In the genomic region with DNA sequence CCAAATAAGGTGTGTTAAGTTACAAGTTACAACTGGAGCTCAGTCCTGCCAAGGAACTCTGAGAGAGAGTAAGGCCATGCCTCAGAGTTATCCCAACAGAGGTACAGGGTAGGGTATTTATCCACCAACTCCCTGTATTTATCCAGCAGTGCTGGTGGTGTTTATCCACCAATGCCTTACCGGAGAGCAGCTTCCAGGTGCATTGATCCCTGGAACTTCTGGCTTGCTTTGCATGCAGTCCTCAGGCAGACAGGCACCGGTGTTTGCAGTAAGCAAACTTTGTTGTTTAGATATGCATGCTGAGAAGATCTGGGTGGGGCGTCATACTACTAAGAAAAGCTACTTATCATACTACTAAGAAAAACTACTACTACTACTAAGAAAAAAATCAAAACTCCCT, we compare ENCODE assay signal across 30 cellular contexts.
A peak's percentile ranks its signal among the peaks of the same experiment; 100 is the strongest.
DNase-seq lines count a peak whose midpoint lies in the region; ATAC-seq, FAIRE-seq and TF ChIP-seq lines count a peak whose summit lies in the region.
"Had no signal": no experiment of that assay in that cellular context is flagged by ENCODE, and none has a peak within 500 bp of the region (broad histone marks: within the 10 kb centered on the region; RNA-seq: fewer than 3 reads in every experiment).

No MANE protein-coding gene starts in this region.

- H3K4me3 Mint-ChIP-seq in activated naive CD4-positive, alpha-beta T cell treated with anti-CD3 and anti-CD28 coated beads, Interleukin-2, amount 50 U/mL, for 24 hours: no peak overlapping the region
- H3K4me3 Mint-ChIP-seq in activated naive CD4-positive, alpha-beta T cell treated with anti-CD3 and anti-CD28 coated beads for 36 hours: no peak overlapping the region
- no peak overlapping the region for H3K4me3 Mint-ChIP-seq in activated T-helper 1 cell treated with anti-CD3 and anti-CD28 coated beads, Interleukin-12 subunit alpha, Interleukin-12 subunit beta, Interleukin-2, Interleukin-4 antibody, amounts not matched to agents 30 ng/mL and 10 ng/mL and 1 ng/mL, durations not matched to agents 14 hours and 24 hours and 36 hours
- H3K4me3 Mint-ChIP-seq: activated CD4-positive, alpha-beta T cell treated with anti-CD3 and anti-CD28 coated beads for 36 hours; activated CD8-positive, alpha-beta T cell treated with anti-CD3 and anti-CD28 coated beads for 36 hours; activated naive CD4-positive, alpha-beta T cell treated with anti-CD3 and anti-CD28 coated beads, Interleukin-2, amount 10 ng/mL, durations not matched to agents 7 days and 5 days; brain; CD8-positive, alpha-beta T cell; T-helper 17 cell had no signal

- H3K36me3 Mint-ChIP-seq in activated naive CD4-positive, alpha-beta T cell treated with anti-CD3 and anti-CD28 coated beads, Interleukin-2, amount 50 U/mL, for 24 hours: peaks cover 3% of the 10 kb centered on the region
- peaks cover 3% of the 10 kb centered on the region for H3K36me3 Mint-ChIP-seq in activated naive CD4-positive, alpha-beta T cell treated with anti-CD3 and anti-CD28 coated beads for 36 hours (ENCODE audit: low read depth)
- no peaks in the 10 kb centered on the region for H3K36me3 Mint-ChIP-seq in activated T-helper 1 cell treated with anti-CD3 and anti-CD28 coated beads, Interleukin-12 subunit alpha, Interleukin-12 subunit beta, Interleukin-2, Interleukin-4 antibody, amounts not matched to agents 30 ng/mL and 10 ng/mL and 1 ng/mL, durations not matched to agents 14 hours and 24 hours and 36 hours (ENCODE audit: low read depth)
- H3K36me3 Mint-ChIP-seq: activated naive CD4-positive, alpha-beta T cell treated with anti-CD3 and anti-CD28 coated beads, Interleukin-2, amount 10 ng/mL, durations not matched to agents 7 days and 5 days; CD8-positive, alpha-beta T cell had no signal

- H3K9ac ChIP-seq in H1 (replicated peaks in 1 of 4; ENCODE audit: extremely low read depth in 1 of 4, low read depth in 3 of 4, low read length in 3 of 4): no peak overlapping the region

- H3K4me1 ChIP-seq in H1 (replicated peaks in 1 of 4; ENCODE audit: control insufficient read depth in 3 of 4, insufficient read depth in 4 of 4, low read length in 3 of 4): no peaks in the 10 kb centered on the region; a peak in 1 of 7 replicates
- peaks cover 8% of the 10 kb centered on the region for H3K4me1 ChIP-seq in mesodermal cell (ENCODE audit: control insufficient read depth, insufficient read depth, low read length, poor library complexity, severe bottlenecking)
- H3K4me1 ChIP-seq: heart right ventricle, lower lobe of right lung, right atrium auricular region had no signal

- H2AFZ ChIP-seq in H1 (ENCODE audit: low read length): peak overlapping the region; percentile 15; the same call in 1 of the 2 replicates

- H3K9me3 ChIP-seq in H1 (ENCODE audit: insufficient read depth in 2 of 2, low read depth in 1 of 2, low read length in 1 of 2) (peaks cover 5 to 12% of the 10 kb centered on the region in 2 experiments; a peak in 1 of 4 replicates), mesodermal cell (ENCODE audit: control insufficient read depth, low read length) (peaks cover 12% of the 10 kb centered on the region)
- H3K9me3 ChIP-seq: lower lobe of right lung had no signal

- H3K23ac ChIP-seq in H1 (ENCODE audit: insufficient read length): no peak overlapping the region

- H4K5ac ChIP-seq in H1 (ENCODE audit: insufficient read length, low read depth, low read length): no peak overlapping the region

- H2BK12ac ChIP-seq in H1 (ENCODE audit: low read depth, low read length): no peak overlapping the region

- no peaks in the 10 kb centered on the region for H3K23me2 ChIP-seq in H1 (ENCODE audit: low read depth, low read length)

- H3K27ac ChIP-seq in H1 (ENCODE audit: low read depth, low read length): no peak overlapping the region
- H3K27ac ChIP-seq in mesodermal cell (ENCODE audit: low read depth, low read length, severe bottlenecking): peak overlapping the region; percentile 67
- H3K27ac ChIP-seq: heart right ventricle, lower lobe of right lung, right atrium auricular region had no signal

- TF ChIP-seq RAD21 in H1 (IDR thresholded peaks at IDR 0.05 in 1 of 2, conservative IDR thresholded peaks at IDR 0.05 in 1 of 2; ENCODE audit: low read depth in 2 of 2, low read length in 2 of 2): no peak

- peaks cover 9% of the 10 kb centered on the region for H3K9me3 Mint-ChIP-seq in activated naive CD4-positive, alpha-beta T cell treated with anti-CD3 and anti-CD28 coated beads, Interleukin-2, amount 50 U/mL, for 24 hours
- H3K9me3 Mint-ChIP-seq in activated naive CD4-positive, alpha-beta T cell treated with anti-CD3 and anti-CD28 coated beads for 36 hours: peaks cover 11% of the 10 kb centered on the region
- H3K9me3 Mint-ChIP-seq in activated T-helper 1 cell treated with anti-CD3 and anti-CD28 coated beads, Interleukin-12 subunit alpha, Interleukin-12 subunit beta, Interleukin-2, Interleukin-4 antibody, amounts not matched to agents 30 ng/mL and 10 ng/mL and 1 ng/mL, durations not matched to agents 14 hours and 24 hours and 36 hours: peaks cover 10% of the 10 kb centered on the region

- no peak overlapping the region; the same call in 1 of the 2 replicates for H3K18ac ChIP-seq in H1 (ENCODE audit: extremely low read depth, low read length)

- CTCF ChIA-PET in activated naive CD4-positive, alpha-beta T cell treated with anti-CD3 and anti-CD28 coated beads for 36 hours (lab: Charles Lee): no interaction called here
- CTCF ChIA-PET in H1 (lab: Charles Lee; ENCODE audit: partially characterized antibody): interaction anchor here (1.0 to 1.5 kb wide), 6 partner anchors 17 to 327 kb away, joined by 3 to 4 read pairs (median 3); no protein-coding TSS in a partner anchor

- H2BK5ac ChIP-seq in H1 (ENCODE audit: low read depth, low read length): no peak overlapping the region

- DNase-seq in activated naive CD4-positive, alpha-beta T cell treated with anti-CD3 and anti-CD28 coated beads for 36 hours: no peak
- DNase-seq in H1 (ENCODE audit: low read depth in 1 of 2, low spot score in 2 of 2) (no peak), frontal cortex (ENCODE audit: low spot score in 2 of 2) (no peak), occipital lobe (lab: John Stamatoyannopoulos, UW) (no peak)
- DNase-seq in activated T-helper 1 cell treated with anti-CD3 and anti-CD28 coated beads, Interleukin-12 subunit alpha, Interleukin-12 subunit beta, Interleukin-2, Interleukin-4 antibody, amounts not matched to agents 30 ng/mL and 10 ng/mL and 1 ng/mL, durations not matched to agents 14 hours and 24 hours and 36 hours (ENCODE audit: low spot score): no peak
- DNase-seq: activated CD4-positive, alpha-beta T cell treated with anti-CD3 and anti-CD28 coated beads for 36 hours; activated CD8-positive, alpha-beta memory T cell treated with anti-CD3 and anti-CD28 coated beads, Interleukin-2, amount 50 U/mL, for 48 hours; activated CD8-positive, alpha-beta T cell treated with anti-CD3 and anti-CD28 coated beads for 36 hours; activated naive CD4-positive, alpha-beta T cell treated with anti-CD3 and anti-CD28 coated beads, Interleukin-2, amount 10 ng/mL, durations not matched to agents 7 days and 5 days; CD8-positive, alpha-beta T cell; dermis blood vessel endothelial cell; foreskin melanocyte; heart right ventricle; Karpas-422; kidney; lower lobe of right lung; NCI-H1436 treated with DMSO at 0.1 percent for 48 hours; stimulated activated naive CD4-positive, alpha-beta T cell; T-helper 17 cell had no signal

- POLR2A ChIA-PET in H1 (lab: Charles Lee; ENCODE audit: partially characterized antibody): no interaction called here

- no peak for TF ChIP-seq EP300 in H1 (IDR thresholded peaks at IDR 0.05; ENCODE audit: borderline replicate concordance in 1 of 2, low read depth in 2 of 2, low read length in 2 of 2)

- H3K27me3 Mint-ChIP-seq in activated naive CD4-positive, alpha-beta T cell treated with anti-CD3 and anti-CD28 coated beads, Interleukin-2, amount 50 U/mL, for 24 hours: peaks cover 6% of the 10 kb centered on the region
- H3K27me3 Mint-ChIP-seq in activated naive CD4-positive, alpha-beta T cell treated with anti-CD3 and anti-CD28 coated beads for 36 hours (ENCODE audit: low read depth): peaks cover 9% of the 10 kb centered on the region
- peaks cover 3% of the 10 kb centered on the region for H3K27me3 Mint-ChIP-seq in activated T-helper 1 cell treated with anti-CD3 and anti-CD28 coated beads, Interleukin-12 subunit alpha, Interleukin-12 subunit beta, Interleukin-2, Interleukin-4 antibody, amounts not matched to agents 30 ng/mL and 10 ng/mL and 1 ng/mL, durations not matched to agents 14 hours and 24 hours and 36 hours (ENCODE audit: insufficient read depth)

- no peak overlapping the region for H3K14ac ChIP-seq in H1 (ENCODE audit: insufficient read length)

- no peak for TF ChIP-seq POLR2A in H1 (IDR thresholded peaks at IDR 0.05; ENCODE audit: control extremely low read depth in 1 of 2, low read depth in 2 of 2, low read length in 2 of 2)

- H3K4ac ChIP-seq in H1 (replicated peaks; ENCODE audit: insufficient read length, low read depth, low read length): no peak overlapping the region

- intact Hi-C loops in activated naive CD4-positive, alpha-beta T cell treated with anti-CD3 and anti-CD28 coated beads for 36 hours (cut with micrococcal nuclease): no loop called here
- intact Hi-C loops in activated T-helper 1 cell treated with anti-CD3 and anti-CD28 coated beads, Interleukin-12 subunit alpha, Interleukin-12 subunit beta, Interleukin-2, Interleukin-4 antibody, amounts not matched to agents 30 ng/mL and 10 ng/mL and 1 ng/mL, durations not matched to agents 14 hours and 24 hours and 36 hours (cut with micrococcal nuclease): no loop called here

- H4K8ac ChIP-seq in H1 (ENCODE audit: extremely low read depth, insufficient read depth, low read length): no peak overlapping the region

- no peak for TF ChIP-seq CTCF in H1 (IDR thresholded peaks at IDR 0.05; ENCODE audit: control extremely low read depth in 1 of 3, insufficient read depth in 1 of 3, low read depth in 1 of 3, low read length in 3 of 3)

- no peak overlapping the region for H3K4me2 ChIP-seq in H1 (ENCODE audit: insufficient read depth in 1 of 2, low read depth in 2 of 2, low read length in 2 of 2)
- H3K4me2 ChIP-seq: smooth muscle cell had no signal

- 0 out of 2 replicates have a peak overlapping the region, but pooled peaks have one; percentile 23 for H2BK20ac ChIP-seq in H1 (ENCODE audit: low read length)

- no peaks in the 10 kb centered on the region for H3K27me3 ChIP-seq in H1 (replicated peaks in 1 of 4; ENCODE audit: control insufficient read depth in 3 of 4, extremely low read depth in 1 of 4, insufficient read depth in 3 of 4, low read length in 3 of 4)
- H3K27me3 ChIP-seq: right atrium auricular region had no signal

- no peak overlapping the region for H3K56ac ChIP-seq in H1 (replicated peaks; ENCODE audit: insufficient read length, low read depth, low read length)

- no peak overlapping the region for H4K91ac ChIP-seq in H1 (replicated peaks; ENCODE audit: insufficient read length, low read length)

- H4K20me1 ChIP-seq in H1 (replicated peaks in 1 of 2; ENCODE audit: control insufficient read depth in 1 of 2, insufficient read depth in 2 of 2, low read length in 2 of 2): no peaks in the 10 kb centered on the region

- H2BK15ac ChIP-seq in H1 (ENCODE audit: low read length): no peak overlapping the region

- H3K4me3 ChIP-seq in H1 (ENCODE audit: extremely low read depth in 1 of 4, insufficient read depth in 2 of 4, low read depth in 3 of 4, low read length in 4 of 4) (no peak overlapping the region), mesodermal cell (ENCODE audit: extremely low read depth, insufficient read depth, low read length, poor library complexity, severe bottlenecking) (no peak overlapping the region)
- H3K4me3 ChIP-seq: heart right ventricle, lower lobe of right lung, right atrium auricular region, smooth muscle cell had no signal

- H3K4me1 Mint-ChIP-seq in activated naive CD4-positive, alpha-beta T cell treated with anti-CD3 and anti-CD28 coated beads, Interleukin-2, amount 50 U/mL, for 24 hours: no peaks in the 10 kb centered on the region
- no peaks in the 10 kb centered on the region for H3K4me1 Mint-ChIP-seq in activated naive CD4-positive, alpha-beta T cell treated with anti-CD3 and anti-CD28 coated beads for 36 hours (ENCODE audit: low read depth)
- H3K4me1 Mint-ChIP-seq in activated T-helper 1 cell treated with anti-CD3 and anti-CD28 coated beads, Interleukin-12 subunit alpha, Interleukin-12 subunit beta, Interleukin-2, Interleukin-4 antibody, amounts not matched to agents 30 ng/mL and 10 ng/mL and 1 ng/mL, durations not matched to agents 14 hours and 24 hours and 36 hours (ENCODE audit: low read depth): no peaks in the 10 kb centered on the region
- H3K4me1 Mint-ChIP-seq: activated CD4-positive, alpha-beta T cell treated with anti-CD3 and anti-CD28 coated beads for 36 hours; activated naive CD4-positive, alpha-beta T cell treated with anti-CD3 and anti-CD28 coated beads, Interleukin-2, amount 10 ng/mL, durations not matched to agents 7 days and 5 days; brain had no signal

- H2BK120ac ChIP-seq in H1 (replicated peaks; ENCODE audit: low read depth, low read length): no peak overlapping the region

- WGBS in H1 (ENCODE audit: extremely low coverage in 1 of 2, insufficient coverage in 1 of 2, insufficient read length in 1 of 2, insufficient replicate concordance in 2 of 2, low coverage in 1 of 2, low lambda C conversion rate in 2 of 2, missing lambda C conversion rate in 1 of 2), 2 experiments: 80% methylated on average over 3 of the region's 3 CpGs; no CpG with 5 or more reads in 1 of the 2 experiments
- 80 to 100% methylated on average over 1 of the region's 3 CpGs for WGBS in mesodermal cell (ENCODE audit: insufficient coverage in 2 of 2), 2 experiments

- no peak overlapping the region for H2AK5ac ChIP-seq in H1 (ENCODE audit: low read depth, low read length)

- no peaks in the 10 kb centered on the region for H3K79me2 ChIP-seq in H1 (ENCODE audit: control insufficient read depth in 1 of 2, insufficient read depth in 2 of 2, low read length in 2 of 2)

- FAIRE-seq in H1 (lab: Jason Lieb, UNC) (no peak), frontal cortex (lab: Jason Lieb, UNC) (no peak)
- FAIRE-seq: endometrium, GM18507, GM19239, kidney, TTC549 had no signal

- H3K27ac Mint-ChIP-seq in activated naive CD4-positive, alpha-beta T cell treated with anti-CD3 and anti-CD28 coated beads, Interleukin-2, amount 50 U/mL, for 24 hours: peak overlapping the region; percentile 5
- no peak overlapping the region for H3K27ac Mint-ChIP-seq in activated naive CD4-positive, alpha-beta T cell treated with anti-CD3 and anti-CD28 coated beads for 36 hours
- H3K27ac Mint-ChIP-seq in activated T-helper 1 cell treated with anti-CD3 and anti-CD28 coated beads, Interleukin-12 subunit alpha, Interleukin-12 subunit beta, Interleukin-2, Interleukin-4 antibody, amounts not matched to agents 30 ng/mL and 10 ng/mL and 1 ng/mL, durations not matched to agents 14 hours and 24 hours and 36 hours: no peak overlapping the region
- H3K27ac Mint-ChIP-seq: activated CD4-positive, alpha-beta T cell treated with anti-CD3 and anti-CD28 coated beads for 36 hours; activated CD8-positive, alpha-beta T cell treated with anti-CD3 and anti-CD28 coated beads for 36 hours; activated naive CD4-positive, alpha-beta T cell treated with anti-CD3 and anti-CD28 coated beads, Interleukin-2, amount 10 ng/mL, durations not matched to agents 7 days and 5 days; brain; CD8-positive, alpha-beta T cell; T-helper 17 cell had no signal

- ATAC-seq in HG03469 (IDR thresholded peaks at IDR 0.05; ENCODE audit: unreplicated experiment): no peak
- ATAC-seq: activated CD4-positive, alpha-beta T cell treated with anti-CD3 and anti-CD28 coated beads for 36 hours; activated CD8-positive, alpha-beta T cell treated with anti-CD3 and anti-CD28 coated beads for 36 hours; CD8-positive, alpha-beta T cell; heart right ventricle; lower lobe of right lung; Right ventricle myocardium inferior; T-helper 17 cell had no signal

- no peaks in the 10 kb centered on the region for H3K79me1 ChIP-seq in H1 (ENCODE audit: low read depth, low read length)

- H3K36me3 ChIP-seq in H1 (ENCODE audit: control insufficient read depth in 2 of 4, insufficient read depth in 4 of 4, low read length in 3 of 4) (peaks cover 0 to 3% (median 0%) of the 10 kb centered on the region in 4 experiments; a peak in 1 of 8 replicates), mesodermal cell (ENCODE audit: control insufficient read depth, insufficient read depth, low read length) (no peaks in the 10 kb centered on the region)
- H3K36me3 ChIP-seq: heart right ventricle, lower lobe of right lung, right atrium auricular region had no signal
